20 cellular contexts compared by ENCODE assay signal in genomic region chr6:33985333-33985751, GRCh38.
DNase-seq lines count a peak whose midpoint lies in the region; ATAC-seq, FAIRE-seq and TF ChIP-seq lines count a peak whose summit lies in the region.
"Had no signal": no experiment of that assay in that cellular context is flagged by ENCODE, and none has a peak within 500 bp of the region (broad histone marks: within the 10 kb centered on the region; RNA-seq: fewer than 3 reads in every experiment).

No MANE protein-coding gene starts in this region.

- H3K36me3 Mint-ChIP-seq in activated naive CD4-positive, alpha-beta T cell treated with anti-CD3 and anti-CD28 coated beads for 36 hours (ENCODE audit: low read depth), result no peaks in the 10 kb centered on the region
- H3K36me3 Mint-ChIP-seq: CD4-positive, alpha-beta memory T cell had no signal

- H3K36me3 ChIP-seq in K562 (ENCODE audit: control insufficient read depth, insufficient read depth, low read length) (no peaks in the 10 kb centered on the region), hepatocyte (replicated peaks; ENCODE audit: insufficient read depth, low read depth) (no peaks in the 10 kb centered on the region)
- H3K36me3 ChIP-seq: BE2C had no signal

- H3K27me3 ChIP-seq in K562 (ENCODE audit: control insufficient read depth in 2 of 2, insufficient read depth in 2 of 2, low read length in 2 of 2) (peaks cover 18 to 81% of the 10 kb centered on the region in 2 experiments; a peak in 4 of 5 replicates), hepatocyte (no peaks in the 10 kb centered on the region)
- H3K27me3 ChIP-seq: BE2C had no signal

- H3K9me2 ChIP-seq in hepatocyte (replicated peaks; ENCODE audit: insufficient read depth), result no peaks in the 10 kb centered on the region

- H3K9me3 ChIP-seq in K562 (replicated peaks; ENCODE audit: control insufficient read depth, insufficient read depth, low read depth, low read length) (no peaks in the 10 kb centered on the region), hepatocyte (ENCODE audit: low read depth) (no peaks in the 10 kb centered on the region)
- H3K9me3 ChIP-seq: BE2C had no signal

- TF ChIP-seq RAD21 in K562 (CRISPR knock-in tag; conservative IDR thresholded peaks at IDR 0.05 in 1 of 2, IDR thresholded peaks at IDR 0.05 in 1 of 2), result no peak

- H3K4me2 ChIP-seq in K562 (ENCODE audit: insufficient read depth, low read length), result no peak overlapping the region
- H3K4me2 ChIP-seq in hepatocyte, result no peak overlapping the region
- H3K4me2 ChIP-seq: PC-9 had no signal

- WGBS in K562 (ENCODE audit: insufficient coverage, low coverage, missing lambda C conversion rate), result 6% methylated on average over 11 of the region's 14 CpGs
- WGBS in hepatocyte (ENCODE audit: low lambda C conversion rate, missing lambda C conversion rate), result 89% methylated on average over 14 of the region's 14 CpGs

- TF ChIP-seq POLR2A in K562 (conservative IDR thresholded peaks at IDR 0.05), result no peak

- H3K27ac ChIP-seq in K562 (ENCODE audit: extremely low read depth, low read depth, low read length) (no peak overlapping the region), hepatocyte (no peak overlapping the region)
- H3K27ac ChIP-seq: PC-9 had no signal

- FAIRE-seq in K562 (lab: Jason Lieb, UNC), result no peak

- H3K27ac Mint-ChIP-seq in activated naive CD4-positive, alpha-beta T cell treated with anti-CD3 and anti-CD28 coated beads for 36 hours, result no peak overlapping the region
- H3K27ac Mint-ChIP-seq: CD4-positive, alpha-beta memory T cell had no signal

- H3K9me1 ChIP-seq in K562 (ENCODE audit: control insufficient read depth, insufficient read depth, low read length), result no peaks in the 10 kb centered on the region

- H2AFZ ChIP-seq in K562 (ENCODE audit: low read depth, low read length), result no peak overlapping the region
- H2AFZ ChIP-seq in hepatocyte, result no peak overlapping the region
- H2AFZ ChIP-seq: PC-9 had no signal

- peak overlapping the region in 1 of 2 experiments; percentile 60; a peak in 1 of 4 replicates for H3K9ac ChIP-seq in K562 (ENCODE audit: insufficient read depth in 1 of 2, low read depth in 2 of 2, low read length in 2 of 2)

- no peak overlapping the region for H3K4me3 Mint-ChIP-seq in activated naive CD4-positive, alpha-beta T cell treated with anti-CD3 and anti-CD28 coated beads for 36 hours
- H3K4me3 Mint-ChIP-seq: CD4-positive, alpha-beta memory T cell had no signal

- intact Hi-C loops in K562 (cut with micrococcal nuclease), result no loop called here
- intact Hi-C loops in sciatic nerve (cut with DNase I), result no loop called here
- intact Hi-C loops in activated naive CD4-positive, alpha-beta T cell treated with anti-CD3 and anti-CD28 coated beads for 36 hours (cut with micrococcal nuclease), result no loop called here

- H3K27me3 Mint-ChIP-seq in activated naive CD4-positive, alpha-beta T cell treated with anti-CD3 and anti-CD28 coated beads for 36 hours (ENCODE audit: low read depth), result no peaks in the 10 kb centered on the region

- H3K79me2 ChIP-seq in K562 (ENCODE audit: control insufficient read depth, insufficient read depth, low read length) (no peaks in the 10 kb centered on the region), hepatocyte (no peaks in the 10 kb centered on the region)

- DNase-seq in MV-4-11 (lab: John Stamatoyannopoulos, UW), result peak; percentile 46
- DNase-seq in K562 (ENCODE audit: extremely low read depth in 1 of 4, low spot score in 3 of 4), result no peak
- peak; percentile 33 for DNase-seq in left lobe of liver (ENCODE audit: low spot score)
- peak; percentile 39 for DNase-seq in sciatic nerve (ENCODE audit: low spot score)
- DNase-seq in hepatocyte (ENCODE audit: low spot score), result no peak
- DNase-seq in activated naive CD4-positive, alpha-beta T cell treated with anti-CD3 and anti-CD28 coated beads for 36 hours, result no peak
- DNase-seq in AML-193 (lab: John Stamatoyannopoulos, UW), result no peak
- DNase-seq: BE2C; Calu3; CD4-positive, alpha-beta memory T cell; DMS53; KBM-7; NCI-H1436; NCI-H2029; NCI-H2171; NCI-H446; NCI-H69; PC-9 had no signal

- POLR2A ChIA-PET in K562 (lab: Yijun Ruan, JAX), result interaction anchor here (0.6 to 1.2 kb wide), 2 partner anchors 24 to 172 kb away, joined by 3 read pairs; no protein-coding TSS in a partner anchor

- no peaks in the 10 kb centered on the region for H3K4me1 Mint-ChIP-seq in activated naive CD4-positive, alpha-beta T cell treated with anti-CD3 and anti-CD28 coated beads for 36 hours (ENCODE audit: low read depth)

- no peaks in the 10 kb centered on the region for H3K9me3 Mint-ChIP-seq in activated naive CD4-positive, alpha-beta T cell treated with anti-CD3 and anti-CD28 coated beads for 36 hours
- H3K9me3 Mint-ChIP-seq: CD4-positive, alpha-beta memory T cell had no signal

- H3K4me3 ChIP-seq in K562 (no peak overlapping the region), hepatocyte (no peak overlapping the region)
- H3K4me3 ChIP-seq: PC-9 had no signal

- H4K20me1 ChIP-seq in K562 (replicated peaks; ENCODE audit: control insufficient read depth, insufficient read depth, low read length), result 0 out of 2 replicates have a peak, but pooled peaks cover 4% of the 10 kb centered on the region
- H4K20me1 ChIP-seq in hepatocyte (ENCODE audit: insufficient read depth, poor library complexity, severe bottlenecking), result no peaks in the 10 kb centered on the region

- in situ Hi-C loops in K562 (cut with MboI), result no loop called here

- ATAC-seq in K562 (no peak), left lobe of liver (no peak), sciatic nerve (no peak), GM21528 (IDR thresholded peaks at IDR 0.05; ENCODE audit: low FRiP score, unreplicated experiment) (no peak)
- ATAC-seq: HCT116 had no signal

- H3K4me1 ChIP-seq in K562 (replicated peaks in 1 of 2; ENCODE audit: control insufficient read depth in 2 of 2, insufficient read depth in 2 of 2, low read length in 2 of 2) (peaks cover 0 to 18% of the 10 kb centered on the region in 2 experiments; a peak in 2 of 5 replicates), hepatocyte (ENCODE audit: insufficient read depth) (peaks cover 16% of the 10 kb centered on the region)
- H3K4me1 ChIP-seq: BE2C had no signal

- BruUV-seq in K562 (replicated peaks; lab: Mats Ljungman, UMichigan), result no TSS peak

- CTCF ChIA-PET in K562 (lab: Yijun Ruan, JAX; ENCODE audit: low intra/inter-chr PET ratio), result no interaction called here
- CTCF ChIA-PET in activated naive CD4-positive, alpha-beta T cell treated with anti-CD3 and anti-CD28 coated beads for 36 hours (lab: Charles Lee), result no interaction called here

- TF ChIP-seq EP300 in K562 (IDR thresholded peaks at IDR 0.05; ENCODE audit: low read length), result no peak

- TF ChIP-seq CTCF in K562 (IDR thresholded peaks at IDR 0.05 in 2 of 3, conservative IDR thresholded peaks at IDR 0.05 in 1 of 3; ENCODE audit: insufficient read depth in 2 of 3, low read depth in 1 of 3, low read length in 3 of 3) (no peak), hepatocyte (IDR thresholded peaks at IDR 0.05; ENCODE audit: poor library complexity) (no peak)

TF ChIP-seq in K562, 482 proteins besides CTCF, POLR2A, EP300 and RAD21:
- TF ChIP-seq ZKSCAN3 (CRISPR knock-in tag; IDR thresholded peaks at IDR 0.05), result no peak
- TF ChIP-seq SPI1 (IDR thresholded peaks at IDR 0.05; ENCODE audit: borderline replicate concordance, low read depth, low read length), result 0 out of 2 replicates have a peak, but pooled peaks have one; percentile 82
- TF ChIP-seq POLR2AphosphoS5 (IDR thresholded peaks at IDR 0.05; ENCODE audit: control insufficient read depth, insufficient read depth, low read depth, low read length), result no peak
- no peak for TF ChIP-seq GABPA (tag; conservative IDR thresholded peaks at IDR 0.05; ENCODE audit: low read depth)
- no peak for TF ChIP-seq NCOA4 (IDR thresholded peaks at IDR 0.05; ENCODE audit: partially characterized antibody)
TF ChIP-seq in K562: peak in this region for 1.

Comparison
In these comparisons a context has a peak if more than half of its experiments do, and no peak if none do; other contexts are left out.
1. DNase-seq: peak in MV-4-11 (single experiment), left lobe of liver (single experiment) and sciatic nerve (single experiment); none in K562 (0 of 4), hepatocyte (single experiment), activated naive CD4-positive, alpha-beta T cell treated with anti-CD3 and anti-CD28 coated beads for 36 hours (single experiment) and AML-193 (0 of 2).